14 cellular contexts compared by ENCODE assay signal in genomic region chr3:172132159-172132586, GRCh38.
DNase-seq lines count a peak whose midpoint lies in the region; TF ChIP-seq lines count a peak whose summit lies in the region.
"Had no signal": no experiment of that assay in that cellular context is flagged by ENCODE, and none has a peak within 500 bp of the region (broad histone marks: within the 10 kb centered on the region; RNA-seq: fewer than 3 reads in every experiment).

No MANE protein-coding gene starts in this region.

- H3K36me3 ChIP-seq in spleen = peaks cover 0 to 6% (median 0%) of the 10 kb centered on the region in 6 donors
- H3K36me3 ChIP-seq: suprapubic skin had no signal

- H3K27me3 ChIP-seq in spleen (replicated peaks in 1 of 7) = no peaks in the 10 kb centered on the region
- H3K27me3 ChIP-seq: suprapubic skin had no signal

- H3K36me3 Mint-ChIP-seq in MCF 10A (ENCODE audit: insufficient read depth, unreplicated experiment) = peaks cover 70% of the 10 kb centered on the region

- TF ChIP-seq CTCF in MCF 10A (IDR thresholded peaks at IDR 0.05; ENCODE audit: unreplicated experiment) = no peak
- no peak for TF ChIP-seq CTCF in spleen (IDR thresholded peaks at IDR 0.05 in 8 of 11, conservative IDR thresholded peaks at IDR 0.05 in 3 of 11)

- peak overlapping the region in 7 of 8 donors; percentile 75 to 92 (median 84) for H3K27ac ChIP-seq in spleen
- H3K27ac ChIP-seq: suprapubic skin had no signal

- peak overlapping the region; percentile 70 for H3K27ac Mint-ChIP-seq in MCF 10A (ENCODE audit: low read depth, unreplicated experiment)
- H3K27ac Mint-ChIP-seq: nephron had no signal

- no peak overlapping the region for H3K4me3 Mint-ChIP-seq in MCF 10A (ENCODE audit: unreplicated experiment)
- H3K4me3 Mint-ChIP-seq: IgD-negative memory B cell, nephron had no signal

- POLR2A ChIA-PET in MCF 10A (lab: Yijun Ruan, JAX) = interaction anchor here (0.6 to 13.1 kb wide), 7 partner anchors 8 to 583 kb away, joined by 3 to 139 read pairs (median 25); no protein-coding TSS in a partner anchor

- H3K4me3 ChIP-seq in Jurkat, Clone E6-1 (ENCODE audit: low read length) = no peak overlapping the region
- H3K4me3 ChIP-seq in spleen = peak overlapping the region in 1 of 8 donors; percentile 57
- H3K4me3 ChIP-seq: suprapubic skin had no signal

- no TSS peak for BruUV-seq in MCF 10A (replicated peaks; lab: Mats Ljungman, UMichigan)

- H3K4me1 Mint-ChIP-seq in MCF 10A (ENCODE audit: insufficient read depth, unreplicated experiment) = peaks cover 39% of the 10 kb centered on the region

- no peaks in the 10 kb centered on the region for H3K9me3 ChIP-seq in spleen
- H3K9me3 ChIP-seq: suprapubic skin had no signal

- DNase-seq in NK-92 treated with Interleukin-12 subunit alpha and Interleukin-12 subunit beta, amount 100 ng/mL, for 24 hours (lab: John Stamatoyannopoulos, UW) = peak; percentile 38
- no peak for DNase-seq in NK-92 (lab: John Stamatoyannopoulos, UW; ENCODE audit: unreplicated experiment)
- peak; percentile 70 for DNase-seq in Jurkat, Clone E6-1 (ENCODE audit: low read depth, low spot score)
- DNase-seq in MCF 10A (ENCODE audit: unreplicated experiment) = no peak
- DNase-seq in spleen = no peak
- DNase-seq in GM19240 (ENCODE audit: insufficient read length, low spot score) = no peak
- DNase-seq in NCI-H2081 treated with DMSO at 0.1 percent for 48 hours (lab: John Stamatoyannopoulos, UW) = no peak
- DNase-seq in T-helper 9 cell = no peak
- DNase-seq: 8988T; effector CD4-positive, alpha-beta T cell; NCI-H446 treated with DMSO at 0.1 percent for 48 hours had no signal

- intact Hi-C loops in MCF 10A (cut with micrococcal nuclease) = loop anchor here (5.0 kb wide), 1 partner anchor 90 kb away; no protein-coding TSS in a partner anchor
- intact Hi-C loops in spleen (cut with DNase I; ENCODE audit: low total_unique reads) = no loop called here

- TF ChIP-seq POLR2A in spleen (IDR thresholded peaks at IDR 0.05) = no peak

- H3K9me3 Mint-ChIP-seq in MCF 10A (ENCODE audit: unreplicated experiment) = no peaks in the 10 kb centered on the region
- H3K9me3 Mint-ChIP-seq: nephron had no signal

- WGBS in spleen, 5 donors = 52 to 74% (median 56%) methylated on average over 4 of the region's 4 CpGs

- H3K27me3 Mint-ChIP-seq in MCF 10A (ENCODE audit: insufficient read depth, unreplicated experiment) = no peaks in the 10 kb centered on the region

- CTCF ChIA-PET in MCF 10A (lab: Yijun Ruan, JAX) = interaction anchor here (0.9 kb wide), 1 partner anchor 8 kb away, joined by 3 read pairs; no protein-coding TSS in a partner anchor

- peaks cover 7 to 100% (median 68%) of the 10 kb centered on the region in 6 donors for H3K4me1 ChIP-seq in spleen

Comparison
In these comparisons a context has a peak if more than half of its experiments do, and no peak if none do; other contexts are left out.
1. DNase-seq: peak in NK-92 treated with Interleukin-12 subunit alpha and Interleukin-12 subunit beta, amount 100 ng/mL, for 24 hours (single experiment) and Jurkat, Clone E6-1 (single experiment); none in NK-92 (single experiment), MCF 10A (single experiment), spleen (single experiment), GM19240 (single experiment), NCI-H2081 treated with DMSO at 0.1 percent for 48 hours (single experiment) and T-helper 9 cell (single experiment).